In the genomic region with DNA sequence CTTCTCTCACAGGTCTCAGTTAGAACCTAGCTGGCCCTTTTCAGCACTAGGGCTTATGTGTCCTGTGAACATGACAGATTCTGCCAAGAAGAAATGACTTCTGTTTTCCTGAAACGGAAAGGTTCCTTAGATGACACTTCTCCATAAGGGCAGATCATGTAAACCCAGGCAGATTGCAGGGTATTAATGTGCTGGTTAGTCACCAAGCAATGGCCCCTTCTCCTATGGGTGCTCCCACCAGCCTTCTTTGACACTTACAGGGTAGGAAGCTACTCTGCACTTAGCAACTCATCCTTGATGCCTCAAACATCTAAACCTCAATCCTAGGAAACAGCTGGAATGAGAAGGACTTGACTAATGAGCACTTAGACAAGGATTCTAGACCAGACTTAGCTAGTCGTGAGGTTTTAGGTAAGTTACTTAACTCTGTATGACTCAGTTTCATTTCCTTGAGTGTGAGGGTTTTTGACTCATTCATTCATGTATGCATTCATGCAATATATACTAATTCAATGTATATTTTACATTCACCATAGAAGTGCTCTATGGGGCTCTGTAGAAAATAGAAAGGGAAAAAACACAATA, we compare ENCODE assay signal across 14 cellular contexts.
"Had no signal": no experiment of that assay in that cellular context is flagged by ENCODE, and none has a peak within 500 bp of the region (broad histone marks: within the 10 kb centered on the region; RNA-seq: fewer than 3 reads in every experiment).

No MANE protein-coding gene starts in this region.

- H3K4me3 ChIP-seq: thoracic aorta had no signal

- H3K27me3 Mint-ChIP-seq: activated CD4-positive, alpha-beta T cell treated with anti-CD3 and anti-CD28 coated beads, Interleukin-2, amount 10 ng/mL, durations not matched to agents 24 days and 14 days had no signal

- H3K27ac Mint-ChIP-seq: activated CD4-positive, alpha-beta T cell treated with anti-CD3 and anti-CD28 coated beads, Interleukin-2, amount 10 ng/mL, durations not matched to agents 24 days and 14 days; activated CD8-positive, alpha-beta T cell treated with anti-CD3 and anti-CD28 coated beads, Interleukin-2, amount 10 ng/mL, durations not matched to agents 7 days and 5 days; effector memory CD8-positive, alpha-beta T cell; natural killer cell; T-helper 17 cell had no signal

- H3K4me1 Mint-ChIP-seq: activated CD4-positive, alpha-beta T cell treated with anti-CD3 and anti-CD28 coated beads, Interleukin-2, amount 10 ng/mL, durations not matched to agents 24 days and 14 days; natural killer cell; T-helper 17 cell had no signal

- H3K4me3 Mint-ChIP-seq: activated CD4-positive, alpha-beta T cell treated with anti-CD3 and anti-CD28 coated beads, Interleukin-2, amount 10 ng/mL, durations not matched to agents 24 days and 14 days; activated CD8-positive, alpha-beta T cell treated with anti-CD3 and anti-CD28 coated beads, Interleukin-2, amount 10 ng/mL, durations not matched to agents 7 days and 5 days; effector memory CD8-positive, alpha-beta T cell; natural killer cell; T-helper 17 cell had no signal

- DNase-seq: activated CD4-positive, alpha-beta T cell treated with anti-CD3 and anti-CD28 coated beads, Interleukin-2, amount 10 ng/mL, durations not matched to agents 24 days and 14 days; activated CD8-positive, alpha-beta memory T cell treated with anti-CD3 and anti-CD28 coated beads, Interleukin-2, amount 50 U/mL, for 4 hours; activated CD8-positive, alpha-beta T cell treated with anti-CD3 and anti-CD28 coated beads, Interleukin-2, amount 10 ng/mL, durations not matched to agents 7 days and 5 days; aorta; dermis blood vessel endothelial cell; effector memory CD8-positive, alpha-beta T cell; hippocampal formation; kidney glomerular epithelial cell; mesendoderm; natural killer cell; stimulated activated CD4-positive, alpha-beta T cell treated with anti-CD3 and anti-CD28 coated beads, Interleukin-12 subunit alpha, Interleukin-12 subunit beta, amount 100 ng/mL, for 4 hours; stimulated activated CD4-positive, alpha-beta T cell treated with anti-CD3 and anti-CD28 coated beads, Interleukin-2, amount 100 ng/mL, for 24 hours; T-helper 17 cell had no signal

- ATAC-seq: activated CD8-positive, alpha-beta T cell treated with anti-CD3 and anti-CD28 coated beads, Interleukin-2, amount 10 ng/mL, durations not matched to agents 7 days and 5 days; effector memory CD8-positive, alpha-beta T cell; natural killer cell; T-helper 17 cell had no signal

- H3K27ac ChIP-seq: thoracic aorta had no signal

- H3K36me3 Mint-ChIP-seq: natural killer cell had no signal

- H3K9me3 Mint-ChIP-seq: activated CD4-positive, alpha-beta T cell treated with anti-CD3 and anti-CD28 coated beads, Interleukin-2, amount 10 ng/mL, durations not matched to agents 24 days and 14 days; effector memory CD8-positive, alpha-beta T cell had no signal

- H3K36me3 ChIP-seq: thoracic aorta had no signal
